In the genomic region with DNA sequence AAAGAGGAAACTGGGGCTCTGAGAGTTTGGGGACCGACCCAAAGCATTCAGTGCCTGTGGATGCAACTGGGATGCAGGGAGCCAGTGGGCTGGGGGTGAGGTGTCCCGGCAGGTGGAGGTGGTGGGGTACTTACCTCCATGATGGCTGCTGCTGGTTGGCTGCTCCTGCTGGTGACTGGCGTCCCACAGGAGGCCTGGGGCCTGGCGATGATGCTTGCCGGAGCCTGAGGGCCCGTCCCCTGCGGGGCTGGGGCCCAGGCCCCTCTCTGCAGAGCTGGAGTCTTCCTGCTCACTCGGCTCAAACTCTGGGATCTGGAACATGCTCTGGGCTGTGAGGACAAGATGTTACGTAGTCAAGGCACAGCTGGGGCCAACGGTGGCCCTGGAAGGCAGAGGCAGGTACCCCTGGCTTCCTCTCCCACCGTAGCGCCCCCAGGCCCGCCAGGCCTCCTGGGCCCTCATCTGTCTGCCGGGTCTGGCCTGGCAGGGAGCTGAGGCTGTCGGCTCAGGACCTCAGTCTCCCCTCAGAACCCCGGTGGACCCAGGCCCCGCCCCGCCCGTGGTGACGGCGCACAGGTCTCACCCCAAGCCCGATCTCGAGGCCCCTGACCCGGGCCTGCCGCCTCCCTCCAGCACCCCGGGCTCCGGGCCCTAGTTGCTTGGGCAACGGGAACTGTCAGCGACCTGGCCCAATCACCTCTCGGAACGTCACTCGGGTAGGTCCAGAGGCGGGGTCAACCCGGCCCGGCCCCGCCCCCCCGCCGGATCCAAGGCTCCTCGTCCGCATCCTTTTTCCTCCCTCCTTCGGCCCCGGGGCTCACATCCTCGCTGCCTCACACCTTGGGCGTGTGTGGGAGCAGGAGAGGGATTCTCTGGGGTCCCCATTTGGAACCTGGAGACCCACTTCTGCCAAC, we compare ENCODE assay signal across 8 cellular contexts. TPM values are rescaled to one million over a fixed set of nuclear protein-coding genes. Genes with fewer than 3 reads are reported as not detected.
DNase-seq lines count a peak whose midpoint lies in the region; ATAC-seq and TF ChIP-seq lines count a peak whose summit lies in the region.

A gene (minus strand): TSS at position 618 of the 914 bp plus-strand sequence. CDS start 297 bp downstream, at position 321.

- in situ Hi-C loops in endometrial microvascular endothelial cells (cut with HindIII; ENCODE audit: inconsistent ontology term, low pct_unique_long_range_greater_than_20kb, low sequenced_read_pairs): no loop called here

- H2AFZ ChIP-seq in OCI-LY1 (ENCODE audit: low read length): no peak within 1 kb of the TSS

- WGBS in mesodermal cell (ENCODE audit: insufficient coverage in 2 of 2), 2 experiments: 12 to 13% methylated on average over 32 to 39 of the region's 44 CpGs

- H3K79me2 ChIP-seq in OCI-LY1 (ENCODE audit: insufficient read depth, low read length): no peaks in the 10 kb centered on the region

- no peaks in the 10 kb centered on the region for H3K9me3 ChIP-seq in OCI-LY1 (ENCODE audit: low read length)
- no peaks in the 10 kb centered on the region for H3K9me3 ChIP-seq in mesodermal cell (ENCODE audit: control insufficient read depth, low read length)

- H4K20me1 ChIP-seq in OCI-LY1 (ENCODE audit: insufficient read depth, low read length): no peaks in the 10 kb centered on the region

- peak within 1 kb of the TSS; percentile 98 for H3K4me2 ChIP-seq in OCI-LY1 (ENCODE audit: low read length)

- H3K27ac ChIP-seq in OCI-LY1 (ENCODE audit: low read depth, low read length, poor library complexity, severe bottlenecking) (peak within 1 kb of the TSS; percentile 87), mesodermal cell (ENCODE audit: low read depth, low read length, severe bottlenecking) (peak within 1 kb of the TSS; percentile 88)

- H3K9me2 ChIP-seq in OCI-LY1 (ENCODE audit: low read depth, low read length): no peaks in the 10 kb centered on the region

- H3K4me1 ChIP-seq in OCI-LY1 (ENCODE audit: insufficient read depth, low read length, severe bottlenecking) (peaks cover 17% of the 10 kb centered on the region), mesodermal cell (ENCODE audit: control insufficient read depth, insufficient read depth, low read length, poor library complexity, severe bottlenecking) (peaks cover 8% of the 10 kb centered on the region)

- peak; percentile 58 for ATAC-seq in GM21515 (IDR thresholded peaks at IDR 0.05; ENCODE audit: unreplicated experiment)

- DNase-seq in D341Med (ENCODE audit: low spot score) (peak; percentile 98), HuH-7 (ENCODE audit: low spot score) (peak; percentile 94)
- peak; percentile 89 for DNase-seq in activated CD8-positive, alpha-beta memory T cell treated with anti-CD3 and anti-CD28 coated beads, Interleukin-2, amount 50 U/mL, for 4 hours
- DNase-seq in stimulated activated CD8-positive, alpha-beta memory T cell treated with anti-CD3 and anti-CD28 coated beads, Interleukin-15, amount 100 ng/mL, for 24 hours (ENCODE audit: low read depth): peak; percentile 90

- H3K36me3 ChIP-seq in OCI-LY1 (ENCODE audit: insufficient read depth, low read length): peaks cover 20% of the 10 kb centered on the region; the same call in 1 of the 2 replicates
- H3K36me3 ChIP-seq in mesodermal cell (ENCODE audit: control insufficient read depth, insufficient read depth, low read length): peaks cover 11% of the 10 kb centered on the region

- TF ChIP-seq CTCF in OCI-LY1 (IDR thresholded peaks at IDR 0.05; ENCODE audit: low read length): peak; percentile 5; the same call in 1 of the 2 replicates

- H3F3A ChIP-seq in OCI-LY1 (ENCODE audit: insufficient read depth, low read length): no peaks in the 10 kb centered on the region

- peak within 1 kb of the TSS; percentile 87 for H3K9ac ChIP-seq in OCI-LY1 (ENCODE audit: low read length)

- no peaks in the 10 kb centered on the region for H3K27me3 ChIP-seq in OCI-LY1 (ENCODE audit: insufficient read depth, low read length)

- H3K4me3 ChIP-seq in OCI-LY1 (ENCODE audit: low read depth, low read length, poor library complexity, severe bottlenecking): peak within 1 kb of the TSS; percentile 86
- H3K4me3 ChIP-seq in mesodermal cell (ENCODE audit: extremely low read depth, insufficient read depth, low read length, poor library complexity, severe bottlenecking): peak within 1 kb of the TSS; percentile 66

RNA-seq across cellular contexts. Expression of the gene that starts here (rescaled TPM):
- total RNA-seq in endometrial microvascular endothelial cells (ENCODE audit: inconsistent ontology term): 91.0 TPM
- 48.0 TPM for polyA plus RNA-seq in mesodermal cell (2013, experiment 1 of 2)
- polyA plus RNA-seq in mesodermal cell (2013, experiment 2 of 2): 44.6 TPM

Comparison
In these comparisons a context has a peak if more than half of its experiments do, and no peak if none do; other contexts are left out.
1. Peak in every context shown above with its lines: DNase-seq, ATAC-seq, H3K4me3 ChIP-seq and H3K27ac ChIP-seq.